ENCODE assay signal across 24 cellular contexts in the genomic region with DNA sequence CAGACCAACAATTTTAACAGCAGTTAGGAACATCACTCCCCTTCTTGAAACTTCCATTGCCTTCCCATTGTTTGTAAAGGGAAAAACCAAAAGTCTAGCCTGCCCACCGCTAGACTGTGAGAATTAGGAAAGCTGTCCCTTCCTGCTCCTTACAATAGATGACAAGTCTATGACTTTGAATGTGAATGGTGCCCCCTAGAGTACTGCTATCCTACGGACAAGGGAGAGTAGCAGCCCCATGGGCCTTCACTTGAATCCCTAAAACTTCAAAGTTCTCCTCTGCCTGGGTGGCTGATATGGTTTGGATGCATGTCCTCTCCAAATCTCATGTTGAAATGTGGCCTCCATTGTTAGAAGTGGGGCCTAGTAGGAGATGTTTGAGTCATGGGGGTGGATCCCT. TPM values are rescaled to one million over a fixed set of nuclear protein-coding genes. Genes with fewer than 3 reads are reported as not detected.
"Had no signal": no experiment of that assay in that cellular context is flagged by ENCODE, and none has a peak within 500 bp of the region (broad histone marks: within the 10 kb centered on the region; RNA-seq: fewer than 3 reads in every experiment).

No MANE protein-coding gene starts in this region.

- H3K9me3 ChIP-seq: SJCRH30 had no signal

- FAIRE-seq: HepG2, K562 had no signal

- H3K4me3 Mint-ChIP-seq: IgD-negative memory B cell had no signal

- H3K27me3 ChIP-seq: SJCRH30 had no signal

- H3K4me3 ChIP-seq: K562, SJCRH30 had no signal

- H3K27ac ChIP-seq: KMS-11, RWPE1, SJCRH30 had no signal

- H3K9ac ChIP-seq: KMS-11 had no signal

- H3K4me1 Mint-ChIP-seq: IgD-negative memory B cell had no signal

- H3K36me3 Mint-ChIP-seq: IgD-negative memory B cell had no signal

- ATAC-seq: HepG2, K562, Panc1, PC-3, SK-N-SH treated with all-trans-retinoic acid at 6 μM for 48 hours had no signal

- DNase-seq: Kasumi-1, MM.1S, NCI-H1092 treated with DMSO at 0.1 percent for 48 hours, NCI-H1436, NCI-H187, NCI-H2029, NCI-H2081 treated with DMSO at 0.1 percent for 48 hours, NCI-H2171, NCI-H226, NCI-H446, NCI-H510A, NCI-H524 treated with DMSO at 0.1 percent for 48 hours, NCI-H69, NCI-H774, PC-3, SHP77 treated with DMSO at 0.1 percent for 48 hours, SJCRH30 had no signal

- H3K36me3 ChIP-seq: SJCRH30 had no signal

- H3K4me2 ChIP-seq: KMS-11 had no signal

- H3K27ac Mint-ChIP-seq: IgD-negative memory B cell had no signal

RNA-seq across cellular contexts. Expression of a gene that starts 41.0 kb away (rescaled TPM):
- polyA plus RNA-seq: HepG2 had no signal
